Comparison of ENCODE assay signal across 1 cellular context in genomic region chr3:113783463-113783862, GRCh38.
TF ChIP-seq lines count a peak whose summit lies in the region.

No MANE protein-coding gene starts in this region.

TF ChIP-seq in H1, 55 proteins besides CTCF, POLR2A, EP300 and RAD21:
- TF ChIP-seq SP1 (IDR thresholded peaks at IDR 0.05; ENCODE audit: low read depth, low read length): no peak
